In genomic region chr4:8350841-8351461, GRCh38 we compare ENCODE assay signal across 19 cellular contexts.
DNase-seq lines count a peak whose midpoint lies in the region; ATAC-seq and TF ChIP-seq lines count a peak whose summit lies in the region.
"Had no signal": no experiment of that assay in that cellular context is flagged by ENCODE, and none has a peak within 500 bp of the region (broad histone marks: within the 10 kb centered on the region; RNA-seq: fewer than 3 reads in every experiment).

No MANE protein-coding gene starts in this region.

- H3K27ac Mint-ChIP-seq in nephron progenitor cell, result peak overlapping the region; percentile 72
- no peak overlapping the region for H3K27ac Mint-ChIP-seq in CD8-positive, alpha-beta memory T cell
- H3K27ac Mint-ChIP-seq: activated CD4-positive, alpha-beta memory T cell treated with anti-CD3 and anti-CD28 coated beads for 36 hours had no signal

- H3K4me3 ChIP-seq in H7 (ENCODE audit: insufficient read depth, low read depth, low read length) (no peak overlapping the region), ascending aorta (no peak overlapping the region), tibial artery (no peak overlapping the region)
- H3K4me3 ChIP-seq in CD8-positive, alpha-beta memory T cell (ENCODE audit: low read length), result no peak overlapping the region
- H3K4me3 ChIP-seq: heart right ventricle had no signal

- intact Hi-C loops in ascending aorta (cut with DNase I) (no loop called here), tibial artery (cut with DNase I; ENCODE audit: low total_unique reads) (no loop called here)

- peak overlapping the region; percentile 34 to 53 for H3K27ac ChIP-seq in ascending aorta
- no peak overlapping the region for H3K27ac ChIP-seq in tibial artery
- no peak overlapping the region for H3K27ac ChIP-seq in CD8-positive, alpha-beta memory T cell (ENCODE audit: low read depth, low read length)
- H3K27ac ChIP-seq: neutrophil had no signal

- H3K9me3 ChIP-seq in ascending aorta, result no peaks in the 10 kb centered on the region
- no peaks in the 10 kb centered on the region for H3K9me3 ChIP-seq in tibial artery
- H3K9me3 ChIP-seq in CD8-positive, alpha-beta memory T cell (ENCODE audit: low read length), result no peaks in the 10 kb centered on the region
- H3K9me3 ChIP-seq: Caco-2, heart right ventricle, neutrophil had no signal

- H3K4me1 Mint-ChIP-seq in nephron progenitor cell, result peaks cover 55% of the 10 kb centered on the region
- H3K4me1 Mint-ChIP-seq in CD8-positive, alpha-beta memory T cell, result no peaks in the 10 kb centered on the region

- H3K4me1 ChIP-seq in ascending aorta (peaks cover 5 to 16% of the 10 kb centered on the region in 2 donors), tibial artery (peaks cover 0 to 12% (median 5%) of the 10 kb centered on the region in 4 donors)
- H3K4me1 ChIP-seq in CD8-positive, alpha-beta memory T cell (ENCODE audit: insufficient read depth, low read length), result no peaks in the 10 kb centered on the region

- peaks cover 6% of the 10 kb centered on the region for H3K27me3 Mint-ChIP-seq in nephron progenitor cell (ENCODE audit: low read depth, poor library complexity)
- peaks cover 11 to 19% of the 10 kb centered on the region in 2 donors for H3K27me3 Mint-ChIP-seq in CD8-positive, alpha-beta memory T cell

- peaks cover 5% of the 10 kb centered on the region for H3K36me3 Mint-ChIP-seq in nephron progenitor cell (ENCODE audit: low read depth)
- H3K36me3 Mint-ChIP-seq in CD8-positive, alpha-beta memory T cell, result no peaks in the 10 kb centered on the region
- H3K36me3 Mint-ChIP-seq: activated CD4-positive, alpha-beta memory T cell treated with anti-CD3 and anti-CD28 coated beads for 36 hours had no signal

- TF ChIP-seq CTCF in ascending aorta (IDR thresholded peaks at IDR 0.05) (no peak), nephron progenitor cell (IDR thresholded peaks at IDR 0.05) (no peak), tibial artery (IDR thresholded peaks at IDR 0.05) (no peak)

- H3K4me3 Mint-ChIP-seq in nephron progenitor cell, result no peak overlapping the region
- no peak overlapping the region for H3K4me3 Mint-ChIP-seq in CD8-positive, alpha-beta memory T cell
- H3K4me3 Mint-ChIP-seq: activated CD4-positive, alpha-beta memory T cell treated with anti-CD3 and anti-CD28 coated beads for 36 hours had no signal

- no peaks in the 10 kb centered on the region for H3K9me3 Mint-ChIP-seq in nephron progenitor cell
- H3K9me3 Mint-ChIP-seq in CD8-positive, alpha-beta memory T cell, result peaks cover 0 to 2% (median 0%) of the 10 kb centered on the region in 5 donors
- H3K9me3 Mint-ChIP-seq: activated CD4-positive, alpha-beta memory T cell treated with anti-CD3 and anti-CD28 coated beads for 36 hours had no signal

- H3K36me3 ChIP-seq in H7 (replicated peaks; ENCODE audit: control insufficient read depth, insufficient read depth, low read length) (no peaks in the 10 kb centered on the region), ascending aorta (no peaks in the 10 kb centered on the region), tibial artery (peaks cover 0 to 7% (median 0%) of the 10 kb centered on the region in 3 donors)
- no peaks in the 10 kb centered on the region for H3K36me3 ChIP-seq in CD8-positive, alpha-beta memory T cell (ENCODE audit: insufficient read depth, low read length)
- H3K36me3 ChIP-seq: heart right ventricle, neutrophil had no signal

- H3K27me3 ChIP-seq in H7 (ENCODE audit: control insufficient read depth, insufficient read depth, low read length), result peaks cover 4% of the 10 kb centered on the region
- no peaks in the 10 kb centered on the region for H3K27me3 ChIP-seq in ascending aorta
- H3K27me3 ChIP-seq in tibial artery, result peaks cover 0 to 17% of the 10 kb centered on the region in 2 donors
- peaks cover 5% of the 10 kb centered on the region for H3K27me3 ChIP-seq in CD8-positive, alpha-beta memory T cell (ENCODE audit: insufficient read depth, low read length, poor library complexity, severe bottlenecking)
- H3K27me3 ChIP-seq: heart right ventricle, neutrophil had no signal

- CTCF ChIA-PET in CD8-positive, alpha-beta memory T cell (lab: Charles Lee), result no interaction called here

- DNase-seq in H7, result peak; percentile 64
- DNase-seq in ascending aorta (ENCODE audit: low spot score in 2 of 2), result peak in 1 of 2 donors; percentile 53
- no peak for DNase-seq in nephron progenitor cell
- DNase-seq in tibial artery, result peak; percentile 16 to 45
- no peak for DNase-seq in EL
- DNase-seq in CD8-positive, alpha-beta memory T cell, result no peak
- DNase-seq: activated CD4-positive, alpha-beta memory T cell treated with anti-CD3 and anti-CD28 coated beads for 36 hours; activated naive CD4-positive, alpha-beta T cell; central memory CD4-positive, alpha-beta T cell; heart right ventricle; KG1; NCI-H187; NCI-H69; RPMI8226; stimulated activated CD4-positive, alpha-beta T cell treated with anti-CD3 and anti-CD28 coated beads, Interleukin-4, amount 100 ng/mL, for 24 hours; stimulated activated naive CD8-positive, alpha-beta T cell treated with anti-CD3 and anti-CD28 coated beads, Interleukin-15, Interleukin-2, amounts not matched to agents 100 U/mL and 50 U/mL, for 24 hours had no signal

- ATAC-seq in GM19467 (IDR thresholded peaks at IDR 0.05; ENCODE audit: unreplicated experiment), result no peak
- ATAC-seq: stimulated activated naive CD8-positive, alpha-beta T cell treated with anti-CD3 and anti-CD28 coated beads, Interleukin-15, Interleukin-2, amounts not matched to agents 100 U/mL and 50 U/mL, for 24 hours had no signal

- POLR2A ChIA-PET in CD8-positive, alpha-beta memory T cell (lab: Charles Lee), result no interaction called here

Comparison
In these comparisons a context has a peak if more than half of its experiments do, and no peak if none do; other contexts are left out.
1. DNase-seq: peak in H7 (single experiment) and tibial artery (2 of 2); none in nephron progenitor cell (single experiment), EL (single experiment) and CD8-positive, alpha-beta memory T cell (0 of 5).
2. H3K27ac ChIP-seq: peak in ascending aorta (2 of 2); none in tibial artery (0 of 2) and CD8-positive, alpha-beta memory T cell (single experiment).